ENCODE assay signal across 18 cellular contexts in genomic region chr4:2750719-2751605, GRCh38. TPM values are rescaled to one million over a fixed set of nuclear protein-coding genes. Genes with fewer than 3 reads are reported as not detected.
DNase-seq lines count a peak whose midpoint lies in the region; ATAC-seq and TF ChIP-seq lines count a peak whose summit lies in the region.
"Had no signal": no experiment of that assay in that cellular context is flagged by ENCODE, and none has a peak within 500 bp of the region (broad histone marks: within the 10 kb centered on the region; RNA-seq: fewer than 3 reads in every experiment).

No MANE protein-coding gene starts in this region.

- no peak overlapping the region for H3K4me2 ChIP-seq in mesendoderm (ENCODE audit: low read length)

- H3K79me1 ChIP-seq in mesendoderm (ENCODE audit: low read length) = peaks cover 14% of the 10 kb centered on the region

- H3K27me3 ChIP-seq in cardiac muscle cell = no peaks in the 10 kb centered on the region
- no peaks in the 10 kb centered on the region for H3K27me3 ChIP-seq in colonic mucosa
- H3K27me3 ChIP-seq in stomach smooth muscle (ENCODE audit: control insufficient read depth in 1 of 2, insufficient read depth in 2 of 2, low read length in 2 of 2) = no peaks in the 10 kb centered on the region
- H3K27me3 ChIP-seq in mesendoderm (ENCODE audit: insufficient read depth, low read length, poor library complexity) = no peaks in the 10 kb centered on the region

- H3K4me3 ChIP-seq in cardiac muscle cell (no peak overlapping the region), colonic mucosa (no peak overlapping the region), mucosa of descending colon (no peak overlapping the region), stomach smooth muscle (ENCODE audit: low read length in 2 of 2) (peak overlapping the region; percentile 37 to 44), mesendoderm (ENCODE audit: low read length) (no peak overlapping the region)
- H3K4me3 ChIP-seq: prostate gland had no signal

- H3K56ac ChIP-seq in mesendoderm (ENCODE audit: low read length) = no peak overlapping the region

- no peak overlapping the region for H2BK15ac ChIP-seq in mesendoderm (replicated peaks; ENCODE audit: low read depth)

- WGBS in mesendoderm (ENCODE audit: extremely low coverage, insufficient coverage, low lambda C conversion rate) = no CpG with 5 or more reads among the region's 19 CpGs

- H2BK5ac ChIP-seq in mesendoderm (ENCODE audit: low read length) = no peak overlapping the region

- no peaks in the 10 kb centered on the region for H3K9me3 ChIP-seq in cardiac muscle cell (ENCODE audit: low read depth)
- no peaks in the 10 kb centered on the region for H3K9me3 ChIP-seq in colonic mucosa
- no peaks in the 10 kb centered on the region for H3K9me3 ChIP-seq in mucosa of descending colon
- H3K9me3 ChIP-seq in stomach smooth muscle (ENCODE audit: control insufficient read depth in 2 of 2, low read length in 2 of 2) = no peaks in the 10 kb centered on the region
- H3K9me3 ChIP-seq: prostate gland had no signal

- H3K36me3 ChIP-seq in cardiac muscle cell (peaks cover 10% of the 10 kb centered on the region), colonic mucosa (peaks cover 6% of the 10 kb centered on the region), mucosa of descending colon (ENCODE audit: low read depth) (no peaks in the 10 kb centered on the region), stomach smooth muscle (ENCODE audit: control insufficient read depth in 2 of 2, insufficient read depth in 2 of 2, low read length in 2 of 2) (peaks cover 7 to 22% of the 10 kb centered on the region in 2 donors), mesendoderm (ENCODE audit: control insufficient read depth, insufficient read depth, low read length) (peaks cover 4% of the 10 kb centered on the region)

- H3K4me1 ChIP-seq in cardiac muscle cell (ENCODE audit: low read depth) (peaks cover 19% of the 10 kb centered on the region), colonic mucosa (peaks cover 13% of the 10 kb centered on the region), mucosa of descending colon (ENCODE audit: low read depth) (peaks cover 26% of the 10 kb centered on the region), stomach smooth muscle (ENCODE audit: control insufficient read depth, insufficient read depth, low read length) (peaks cover 40% of the 10 kb centered on the region), mesendoderm (ENCODE audit: control insufficient read depth, low read depth, low read length) (peaks cover 3% of the 10 kb centered on the region)

- no peak overlapping the region for H2AK5ac ChIP-seq in mesendoderm (ENCODE audit: low read length)

- no peak overlapping the region for H3K4ac ChIP-seq in mesendoderm (ENCODE audit: low read depth, low read length)

- ATAC-seq in mucosa of descending colon = peak; percentile 78
- ATAC-seq in GM18505 (IDR thresholded peaks at IDR 0.05; ENCODE audit: unreplicated experiment) = no peak

- no peak for TF ChIP-seq POLR2A in GM18505 (IDR thresholded peaks at IDR 0.05; ENCODE audit: borderline replicate concordance, extremely low read depth, insufficient read depth, insufficient read length)

- no peak overlapping the region for H3K23ac ChIP-seq in mesendoderm (ENCODE audit: low read length)

- intact Hi-C loops in cardiac septum (cut with DNase I) = loop anchor here (10.0 kb wide), 1 partner anchor 216 kb away; the partner anchor contains the start of gene FAM193A
- intact Hi-C loops in colonic mucosa (cut with DNase I) = no loop called here
- intact Hi-C loops in mucosa of descending colon (cut with DNase I, micrococcal nuclease) = no loop called here

- H3K9ac ChIP-seq in colonic mucosa (ENCODE audit: low read depth in 2 of 2, low read length in 2 of 2) (peak overlapping the region; percentile 29 to 30), stomach smooth muscle (ENCODE audit: low read length in 2 of 2) (peak overlapping the region in 1 of 2 donors; percentile 21), mesendoderm (ENCODE audit: low read length) (no peak overlapping the region)

- H3K27ac ChIP-seq in cardiac muscle cell = peak overlapping the region; percentile 78
- H3K27ac ChIP-seq in colonic mucosa = no peak overlapping the region
- H3K27ac ChIP-seq in stomach smooth muscle (ENCODE audit: low read length) = peak overlapping the region; percentile 41
- H3K27ac ChIP-seq in mesendoderm (ENCODE audit: low read depth, low read length) = no peak overlapping the region
- H3K27ac ChIP-seq: C4-2B, epithelial cell of prostate, HL-60, prostate gland had no signal

- no peak overlapping the region for H4K5ac ChIP-seq in mesendoderm (ENCODE audit: low read length)

- TF ChIP-seq CTCF in cardiac muscle cell (IDR thresholded peaks at IDR 0.05; ENCODE audit: low read depth, low read length) = no peak
- TF ChIP-seq CTCF in colonic mucosa (IDR thresholded peaks at IDR 0.05) = no peak
- TF ChIP-seq CTCF in mucosa of descending colon (IDR thresholded peaks at IDR 0.05) = no peak

- peaks cover 6% of the 10 kb centered on the region for H3K79me2 ChIP-seq in mesendoderm (ENCODE audit: control insufficient read depth, insufficient read depth, low read length)

- DNase-seq in cardiac muscle cell (ENCODE audit: low read depth in 1 of 2, low spot score in 1 of 2) (peak in 1 of 2 donors; percentile 57), cardiac septum (ENCODE audit: low spot score) (no peak), colonic mucosa (peak; percentile 72), mucosa of descending colon (peak in 2 of 3 donors; percentile 60 to 78), mesendoderm (no peak), NCI-H2107 (lab: John Stamatoyannopoulos, UW) (no peak)
- DNase-seq: ACHN; activated CD4-positive, alpha-beta T cell treated with anti-CD3 and anti-CD28 coated beads for 48 hours; amniotic stem cell; foreskin melanocyte; midbrain; stimulated activated CD8-positive, alpha-beta memory T cell treated with anti-CD3 and anti-CD28 coated beads, Interleukin-4, amount 100 ng/mL, for 48 hours had no signal

- H2BK120ac ChIP-seq in mesendoderm (ENCODE audit: low read depth, low read length) = no peak overlapping the region

- H3K18ac ChIP-seq in mesendoderm (ENCODE audit: low read length) = no peak overlapping the region

- H4K8ac ChIP-seq in mesendoderm (ENCODE audit: low read depth, low read length) = no peak overlapping the region

RNA-seq across cellular contexts. Expression of gene TNIP2, which starts 5.2 kb away (rescaled TPM):
- 41.7 and 58.5 TPM in 2 replicates for total RNA-seq in cardiac muscle cell
- 32.7 and 48.3 TPM in 2 replicates for polyA plus RNA-seq in cardiac muscle cell
- total RNA-seq in cardiac septum = 22.6 TPM
- total RNA-seq in colonic mucosa = 10 to 100 TPM; 43.6 to 61.3 TPM
- total RNA-seq in mucosa of descending colon = 10 to 100 TPM; 50.3 to 51.5 (median 51.2) TPM
- polyA plus RNA-seq in mesendoderm (2013, experiment 1 of 2) = 23.2 TPM
- polyA plus RNA-seq in mesendoderm (2013, experiment 2 of 2) = 25.0 TPM

RNA-seq across cellular contexts. Expression of gene SH3BP2, which starts 41.9 kb away (rescaled TPM):
- total RNA-seq in cardiac muscle cell (19.6 and 31.7 TPM in 2 replicates), cardiac septum (19.1 TPM), colonic mucosa (10 to 100 TPM; 62.2 to 70.8 TPM), mucosa of descending colon (10 to 100 TPM; 48.1 to 75.3 (median 73.0) TPM)
- 8.5 and 16.9 TPM in 2 replicates for polyA plus RNA-seq in cardiac muscle cell
- 19.3 TPM for polyA plus RNA-seq in mesendoderm (2013, experiment 1 of 2)
- polyA plus RNA-seq in mesendoderm (2013, experiment 2 of 2) = 19.0 TPM

Comparison
In these comparisons a context has a peak if more than half of its experiments do, and no peak if none do; other contexts are left out.
1. DNase-seq: peak in colonic mucosa (single experiment) and mucosa of descending colon (2 of 3); none in cardiac septum (single experiment), mesendoderm (single experiment) and NCI-H2107 (single experiment).
2. H3K27ac ChIP-seq: peak in cardiac muscle cell (single experiment) and stomach smooth muscle (single experiment); none in colonic mucosa (single experiment) and mesendoderm (single experiment).
3. H3K4me3 ChIP-seq: peak in stomach smooth muscle (2 of 2); none in cardiac muscle cell (single experiment), colonic mucosa (single experiment), mucosa of descending colon (single experiment) and mesendoderm (single experiment).